ENCODE assay signal across 18 cellular contexts in the genomic region with DNA sequence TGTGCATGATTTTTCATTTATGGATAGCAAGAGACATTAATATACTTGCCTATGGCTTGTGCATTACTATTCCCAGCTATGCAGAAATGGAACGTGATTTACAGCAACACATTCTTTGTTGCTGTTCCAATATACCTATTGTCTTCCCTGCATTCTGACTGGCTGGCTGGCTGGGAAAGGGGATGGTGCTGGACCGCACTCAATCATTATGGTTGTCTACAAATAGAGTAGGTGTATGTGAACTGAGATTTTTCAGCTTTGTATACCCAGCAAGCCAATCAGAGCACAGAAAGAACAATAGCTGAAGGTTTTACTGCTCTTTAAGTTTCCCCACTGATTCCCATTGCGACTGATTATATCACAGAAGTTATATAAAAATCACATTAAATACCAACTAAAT.
DNase-seq lines count a peak whose midpoint lies in the region; ATAC-seq and TF ChIP-seq lines count a peak whose summit lies in the region.
"Had no signal": no experiment of that assay in that cellular context is flagged by ENCODE, and none has a peak within 500 bp of the region (broad histone marks: within the 10 kb centered on the region; RNA-seq: fewer than 3 reads in every experiment).

No MANE protein-coding gene starts in this region.

- ATAC-seq in RWPE2 (ENCODE audit: low read depth) (0 out of 3 replicates have a peak, but pooled peaks have one; percentile 23), GM18498 (IDR thresholded peaks at IDR 0.05; ENCODE audit: unreplicated experiment) (no peak)
- ATAC-seq: K562 had no signal

- no peaks in the 10 kb centered on the region for H3K36me3 ChIP-seq in RWPE2 (ENCODE audit: low read depth)
- H3K36me3 ChIP-seq: BLaER1 treated with 17β-estradiol and CSF1 and Interleukin-3, amounts not matched to agents 10 nM and 100 nM had no signal

- no peaks in the 10 kb centered on the region for H3K9me3 ChIP-seq in RWPE2 (ENCODE audit: severe bottlenecking)
- H3K9me3 ChIP-seq: BLaER1 treated with 17β-estradiol and CSF1 and Interleukin-3, amounts not matched to agents 10 nM and 100 nM had no signal

- peaks cover 39% of the 10 kb centered on the region for H3K27me3 ChIP-seq in RWPE2 (ENCODE audit: insufficient read depth, poor library complexity, severe bottlenecking)
- H3K27me3 ChIP-seq: BLaER1 treated with 17β-estradiol and CSF1 and Interleukin-3, amounts not matched to agents 10 nM and 100 nM had no signal

- DNase-seq in NCI-H1417 (lab: John Stamatoyannopoulos, UW) = peak in 2 of 3 experiments; percentile 23 to 37
- DNase-seq in NCI-H1417 treated with DMSO at 0.1 percent for 48 hours (lab: John Stamatoyannopoulos, UW) = no peak
- DNase-seq in HEK293T (ENCODE audit: extremely low spot score) = no peak
- no peak for DNase-seq in RWPE2 (ENCODE audit: low spot score)
- no peak for DNase-seq in AML-193 (lab: John Stamatoyannopoulos, UW)
- no peak for DNase-seq in NCI-H1105 treated with DMSO at 0.1 percent for 48 hours (lab: John Stamatoyannopoulos, UW)
- DNase-seq: 8988T; Calu3; CD4-positive, CD25-positive, alpha-beta regulatory T cell; DMS 273 treated with DMSO at 0.1 percent for 48 hours; DMS79 treated with DMSO at 0.1 percent for 48 hours; EL; GOT3; H9 had no signal

- H3K4me1 ChIP-seq in RWPE2 (ENCODE audit: insufficient read depth, poor library complexity, severe bottlenecking) = no peaks in the 10 kb centered on the region
- H3K4me1 ChIP-seq: BLaER1 treated with 17β-estradiol and CSF1 and Interleukin-3, amounts not matched to agents 10 nM and 100 nM had no signal

- no peak overlapping the region for H3K4me3 ChIP-seq in RWPE2 (ENCODE audit: severe bottlenecking)
- H3K4me3 ChIP-seq: BLaER1 treated with 17β-estradiol and CSF1 and Interleukin-3, amounts not matched to agents 10 nM and 100 nM; K562 had no signal

- POLR2A ChIA-PET in HEK293T (lab: Yijun Ruan, JAX) = no interaction called here

- CTCF ChIA-PET in HEK293T (lab: Yijun Ruan, JAX) = interaction anchor here (1.4 kb wide), 1 partner anchor 12 kb away, joined by 3 read pairs; no protein-coding TSS in a partner anchor

- no peak overlapping the region for H3K27ac ChIP-seq in RWPE2 (ENCODE audit: poor library complexity, severe bottlenecking)
- H3K27ac ChIP-seq: BLaER1 treated with 17β-estradiol and CSF1 and Interleukin-3, amounts not matched to agents 10 nM and 100 nM; HL-60 had no signal

- TF ChIP-seq CTCF in RWPE2 (IDR thresholded peaks at IDR 0.05; ENCODE audit: poor library complexity, severe bottlenecking) = no peak

TF ChIP-seq in HEK293T, 16 proteins besides CTCF, POLR2A, EP300 and RAD21:
- no peak for TF ChIP-seq FOXA1 (IDR thresholded peaks at IDR 0.05)
- TF ChIP-seq, protein P1, sequence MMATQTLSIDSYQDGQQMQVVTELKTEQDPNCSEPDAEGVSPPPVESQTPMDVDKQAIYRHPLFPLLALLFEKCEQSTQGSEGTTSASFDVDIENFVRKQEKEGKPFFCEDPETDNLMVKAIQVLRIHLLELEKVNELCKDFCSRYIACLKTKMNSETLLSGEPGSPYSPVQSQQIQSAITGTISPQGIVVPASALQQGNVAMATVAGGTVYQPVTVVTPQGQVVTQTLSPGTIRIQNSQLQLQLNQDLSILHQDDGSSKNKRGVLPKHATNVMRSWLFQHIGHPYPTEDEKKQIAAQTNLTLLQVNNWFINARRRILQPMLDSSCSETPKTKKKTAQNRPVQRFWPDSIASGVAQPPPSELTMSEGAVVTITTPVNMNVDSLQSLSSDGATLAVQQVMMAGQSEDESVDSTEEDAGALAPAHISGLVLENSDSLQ (IDR thresholded peaks at IDR 0.05) = peak; percentile 69

Comparison
In these comparisons a context has a peak if more than half of its experiments do, and no peak if none do; other contexts are left out.
1. DNase-seq: peak in NCI-H1417 (2 of 3); none in NCI-H1417 treated with DMSO at 0.1 percent for 48 hours (single experiment), HEK293T (single experiment), RWPE2 (single experiment), AML-193 (0 of 2) and NCI-H1105 treated with DMSO at 0.1 percent for 48 hours (single experiment).